Comparison of ENCODE assay signal across 1 cellular context in the genomic region with DNA sequence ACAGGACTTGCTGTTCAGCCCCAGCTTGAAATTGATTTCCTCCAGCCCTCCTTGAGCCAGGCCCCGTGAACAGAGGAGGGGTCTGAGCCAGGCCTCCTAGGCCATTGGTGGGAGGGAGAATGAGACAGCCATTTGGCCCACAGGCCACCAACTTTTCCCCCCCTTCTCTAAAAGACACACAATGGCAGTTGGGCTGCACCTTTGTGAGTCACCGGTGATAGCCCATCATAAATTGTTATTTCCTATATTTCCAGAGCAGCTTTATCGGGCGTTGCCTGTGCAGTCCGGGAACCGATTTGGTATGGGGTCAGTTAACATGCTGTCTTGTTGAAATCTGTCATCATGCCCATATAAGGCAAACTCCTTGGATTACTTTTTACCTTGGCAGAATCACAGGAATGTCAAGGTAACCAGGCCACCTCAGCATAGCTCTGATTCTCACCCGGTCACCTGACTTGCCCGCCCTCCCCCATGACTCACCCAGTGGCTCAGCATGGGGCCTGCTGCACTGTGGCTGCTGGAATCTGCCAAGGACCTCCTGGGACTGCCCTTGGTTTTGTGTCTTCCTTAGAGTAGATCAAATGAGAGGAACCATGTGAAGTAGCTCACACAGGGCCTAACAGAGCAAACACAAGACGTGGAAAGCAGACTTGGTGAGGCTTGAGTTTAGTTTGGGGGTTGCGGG.
TF ChIP-seq lines count a peak whose summit lies in the region.

No MANE protein-coding gene starts in this region.

TF ChIP-seq in HepG2, 621 proteins besides CTCF, POLR2A, EP300 and RAD21 (continues in another document):
- TF ChIP-seq, protein P1, sequence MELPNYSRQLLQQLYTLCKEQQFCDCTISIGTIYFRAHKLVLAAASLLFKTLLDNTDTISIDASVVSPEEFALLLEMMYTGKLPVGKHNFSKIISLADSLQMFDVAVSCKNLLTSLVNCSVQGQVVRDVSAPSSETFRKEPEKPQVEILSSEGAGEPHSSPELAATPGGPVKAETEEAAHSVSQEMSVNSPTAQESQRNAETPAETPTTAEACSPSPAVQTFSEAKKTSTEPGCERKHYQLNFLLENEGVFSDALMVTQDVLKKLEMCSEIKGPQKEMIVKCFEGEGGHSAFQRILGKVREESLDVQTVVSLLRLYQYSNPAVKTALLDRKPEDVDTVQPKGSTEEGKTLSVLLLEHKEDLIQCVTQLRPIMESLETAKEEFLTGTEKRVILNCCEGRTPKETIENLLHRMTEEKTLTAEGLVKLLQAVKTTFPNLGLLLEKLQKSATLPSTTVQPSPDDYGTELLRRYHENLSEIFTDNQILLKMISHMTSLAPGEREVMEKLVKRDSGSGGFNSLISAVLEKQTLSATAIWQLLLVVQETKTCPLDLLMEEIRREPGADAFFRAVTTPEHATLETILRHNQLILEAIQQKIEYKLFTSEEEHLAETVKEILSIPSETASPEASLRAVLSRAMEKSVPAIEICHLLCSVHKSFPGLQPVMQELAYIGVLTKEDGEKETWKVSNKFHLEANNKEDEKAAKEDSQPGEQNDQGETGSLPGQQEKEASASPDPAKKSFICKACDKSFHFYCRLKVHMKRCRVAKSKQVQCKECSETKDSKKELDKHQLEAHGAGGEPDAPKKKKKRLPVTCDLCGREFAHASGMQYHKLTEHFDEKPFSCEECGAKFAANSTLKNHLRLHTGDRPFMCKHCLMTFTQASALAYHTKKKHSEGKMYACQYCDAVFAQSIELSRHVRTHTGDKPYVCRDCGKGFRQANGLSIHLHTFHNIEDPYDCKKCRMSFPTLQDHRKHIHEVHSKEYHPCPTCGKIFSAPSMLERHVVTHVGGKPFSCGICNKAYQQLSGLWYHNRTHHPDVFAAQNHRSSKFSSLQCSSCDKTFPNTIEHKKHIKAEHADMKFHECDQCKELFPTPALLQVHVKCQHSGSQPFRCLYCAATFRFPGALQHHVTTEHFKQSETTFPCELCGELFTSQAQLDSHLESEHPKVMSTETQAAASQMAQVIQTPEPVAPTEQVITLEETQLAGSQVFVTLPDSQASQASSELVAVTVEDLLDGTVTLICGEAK (IDR thresholded peaks at IDR 0.05): no peak
- TF ChIP-seq, protein P1 (CRISPR knock-in tag; IDR thresholded peaks at IDR 0.05): no peak
- TF ChIP-seq, protein P2, sequence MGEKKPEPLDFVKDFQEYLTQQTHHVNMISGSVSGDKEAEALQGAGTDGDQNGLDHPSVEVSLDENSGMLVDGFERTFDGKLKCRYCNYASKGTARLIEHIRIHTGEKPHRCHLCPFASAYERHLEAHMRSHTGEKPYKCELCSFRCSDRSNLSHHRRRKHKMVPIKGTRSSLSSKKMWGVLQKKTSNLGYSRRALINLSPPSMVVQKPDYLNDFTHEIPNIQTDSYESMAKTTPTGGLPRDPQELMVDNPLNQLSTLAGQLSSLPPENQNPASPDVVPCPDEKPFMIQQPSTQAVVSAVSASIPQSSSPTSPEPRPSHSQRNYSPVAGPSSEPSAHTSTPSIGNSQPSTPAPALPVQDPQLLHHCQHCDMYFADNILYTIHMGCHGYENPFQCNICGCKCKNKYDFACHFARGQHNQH (CRISPR knock-in tag; IDR thresholded peaks at IDR 0.05): no peak
- no peak for TF ChIP-seq ZNF549 (CRISPR knock-in tag; IDR thresholded peaks at IDR 0.05)
- TF ChIP-seq HNRNPLL (IDR thresholded peaks at IDR 0.05; ENCODE audit: low read depth, low read length, poor library complexity, severe bottlenecking): no peak
- no peak for TF ChIP-seq ZMYM3 (CRISPR knock-in tag; IDR thresholded peaks at IDR 0.05)
- no peak for TF ChIP-seq SMAD9 (CRISPR knock-in tag; IDR thresholded peaks at IDR 0.05)
- TF ChIP-seq, protein P3, sequence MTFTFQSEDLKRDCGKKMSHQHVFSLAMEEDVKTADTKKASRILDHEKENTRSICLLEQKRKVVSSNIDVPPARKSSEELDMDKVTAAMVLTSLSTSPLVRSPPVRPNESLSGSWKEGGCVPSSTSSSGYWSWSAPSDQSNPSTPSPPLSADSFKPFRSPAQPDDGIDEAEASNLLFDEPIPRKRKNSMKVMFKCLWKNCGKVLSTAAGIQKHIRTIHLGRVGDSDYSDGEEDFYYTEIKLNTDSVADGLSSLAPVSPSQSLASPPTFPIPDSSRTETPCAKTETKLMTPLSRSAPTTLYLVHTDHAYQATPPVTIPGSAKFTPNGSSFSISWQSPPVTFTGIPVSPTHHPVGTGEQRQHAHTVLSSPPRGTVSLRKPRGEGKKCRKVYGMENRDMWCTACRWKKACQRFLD (CRISPR knock-in tag; IDR thresholded peaks at IDR 0.05; ENCODE audit: borderline replicate concordance): no peak
- TF ChIP-seq, protein P4, sequence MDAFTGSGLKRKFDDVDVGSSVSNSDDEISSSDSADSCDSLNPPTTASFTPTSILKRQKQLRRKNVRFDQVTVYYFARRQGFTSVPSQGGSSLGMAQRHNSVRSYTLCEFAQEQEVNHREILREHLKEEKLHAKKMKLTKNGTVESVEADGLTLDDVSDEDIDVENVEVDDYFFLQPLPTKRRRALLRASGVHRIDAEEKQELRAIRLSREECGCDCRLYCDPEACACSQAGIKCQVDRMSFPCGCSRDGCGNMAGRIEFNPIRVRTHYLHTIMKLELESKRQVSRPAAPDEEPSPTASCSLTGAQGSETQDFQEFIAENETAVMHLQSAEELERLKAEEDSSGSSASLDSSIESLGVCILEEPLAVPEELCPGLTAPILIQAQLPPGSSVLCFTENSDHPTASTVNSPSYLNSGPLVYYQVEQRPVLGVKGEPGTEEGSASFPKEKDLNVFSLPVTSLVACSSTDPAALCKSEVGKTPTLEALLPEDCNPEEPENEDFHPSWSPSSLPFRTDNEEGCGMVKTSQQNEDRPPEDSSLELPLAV (CRISPR knock-in tag; conservative IDR thresholded peaks at IDR 0.05; ENCODE audit: low read depth): no peak
- peak; percentile 17; the same call in 1 of the 2 replicates for TF ChIP-seq BCL6 (CRISPR knock-in tag; IDR thresholded peaks at IDR 0.05)
- TF ChIP-seq, protein P5, sequence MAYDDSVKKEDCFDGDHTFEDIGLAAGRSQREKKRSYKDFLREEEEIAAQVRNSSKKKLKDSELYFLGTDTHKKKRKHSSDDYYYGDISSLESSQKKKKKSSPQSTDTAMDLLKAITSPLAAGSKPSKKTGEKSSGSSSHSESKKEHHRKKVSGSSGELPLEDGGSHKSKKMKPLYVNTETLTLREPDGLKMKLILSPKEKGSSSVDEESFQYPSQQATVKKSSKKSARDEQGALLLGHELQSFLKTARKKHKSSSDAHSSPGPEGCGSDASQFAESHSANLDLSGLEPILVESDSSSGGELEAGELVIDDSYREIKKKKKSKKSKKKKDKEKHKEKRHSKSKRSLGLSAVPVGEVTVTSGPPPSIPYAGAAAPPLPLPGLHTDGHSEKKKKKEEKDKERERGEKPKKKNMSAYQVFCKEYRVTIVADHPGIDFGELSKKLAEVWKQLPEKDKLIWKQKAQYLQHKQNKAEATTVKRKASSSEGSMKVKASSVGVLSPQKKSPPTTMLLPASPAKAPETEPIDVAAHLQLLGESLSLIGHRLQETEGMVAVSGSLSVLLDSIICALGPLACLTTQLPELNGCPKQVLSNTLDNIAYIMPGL (CRISPR knock-in tag; IDR thresholded peaks at IDR 0.05; ENCODE audit: borderline replicate concordance in 1 of 2, low read depth in 1 of 2): 0 out of 4 replicates have a peak, but pooled peaks of 1 of the 2 experiments have one; percentile 21
- no peak for TF ChIP-seq ZNF788 (CRISPR knock-in tag; IDR thresholded peaks at IDR 0.05; ENCODE audit: borderline replicate concordance)
- TF ChIP-seq ZNF577 (CRISPR knock-in tag; IDR thresholded peaks at IDR 0.05; ENCODE audit: borderline replicate concordance, low read depth): no peak
- no peak for TF ChIP-seq ZFP36L1 (CRISPR knock-in tag; IDR thresholded peaks at IDR 0.05)
- no peak for TF ChIP-seq ZSCAN25 (CRISPR knock-in tag; IDR thresholded peaks at IDR 0.05)
- TF ChIP-seq, protein P6, sequence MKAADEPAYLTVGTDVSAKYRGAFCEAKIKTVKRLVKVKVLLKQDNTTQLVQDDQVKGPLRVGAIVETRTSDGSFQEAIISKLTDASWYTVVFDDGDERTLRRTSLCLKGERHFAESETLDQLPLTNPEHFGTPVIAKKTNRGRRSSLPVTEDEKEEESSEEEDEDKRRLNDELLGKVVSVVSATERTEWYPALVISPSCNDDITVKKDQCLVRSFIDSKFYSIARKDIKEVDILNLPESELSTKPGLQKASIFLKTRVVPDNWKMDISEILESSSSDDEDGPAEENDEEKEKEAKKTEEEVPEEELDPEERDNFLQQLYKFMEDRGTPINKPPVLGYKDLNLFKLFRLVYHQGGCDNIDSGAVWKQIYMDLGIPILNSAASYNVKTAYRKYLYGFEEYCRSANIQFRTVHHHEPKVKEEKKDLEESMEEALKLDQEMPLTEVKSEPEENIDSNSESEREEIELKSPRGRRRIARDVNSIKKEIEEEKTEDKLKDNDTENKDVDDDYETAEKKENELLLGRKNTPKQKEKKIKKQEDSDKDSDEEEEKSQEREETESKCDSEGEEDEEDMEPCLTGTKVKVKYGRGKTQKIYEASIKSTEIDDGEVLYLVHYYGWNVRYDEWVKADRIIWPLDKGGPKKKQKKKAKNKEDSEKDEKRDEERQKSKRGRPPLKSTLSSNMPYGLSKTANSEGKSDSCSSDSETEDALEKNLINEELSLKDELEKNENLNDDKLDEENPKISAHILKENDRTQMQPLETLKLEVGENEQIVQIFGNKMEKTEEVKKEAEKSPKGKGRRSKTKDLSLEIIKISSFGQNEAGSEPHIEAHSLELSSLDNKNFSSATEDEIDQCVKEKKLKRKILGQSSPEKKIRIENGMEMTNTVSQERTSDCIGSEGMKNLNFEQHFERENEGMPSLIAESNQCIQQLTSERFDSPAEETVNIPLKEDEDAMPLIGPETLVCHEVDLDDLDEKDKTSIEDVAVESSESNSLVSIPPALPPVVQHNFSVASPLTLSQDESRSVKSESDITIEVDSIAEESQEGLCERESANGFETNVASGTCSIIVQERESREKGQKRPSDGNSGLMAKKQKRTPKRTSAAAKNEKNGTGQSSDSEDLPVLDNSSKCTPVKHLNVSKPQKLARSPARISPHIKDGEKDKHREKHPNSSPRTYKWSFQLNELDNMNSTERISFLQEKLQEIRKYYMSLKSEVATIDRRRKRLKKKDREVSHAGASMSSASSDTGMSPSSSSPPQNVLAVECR (CRISPR knock-in tag; IDR thresholded peaks at IDR 0.05; ENCODE audit: borderline replicate concordance): no peak; the same call in 1 of the 2 replicates
- no peak for TF ChIP-seq NFYB (CRISPR knock-in tag; IDR thresholded peaks at IDR 0.05)
- peak; percentile 48; the same call in 1 of the 2 replicates for TF ChIP-seq ETV5 (CRISPR knock-in tag; IDR thresholded peaks at IDR 0.05; ENCODE audit: borderline replicate concordance)
- peak; percentile 86 for TF ChIP-seq ZFP36 (IDR thresholded peaks at IDR 0.05; ENCODE audit: borderline replicate concordance, low read depth, low read length, partially characterized antibody)
- TF ChIP-seq, protein P7, sequence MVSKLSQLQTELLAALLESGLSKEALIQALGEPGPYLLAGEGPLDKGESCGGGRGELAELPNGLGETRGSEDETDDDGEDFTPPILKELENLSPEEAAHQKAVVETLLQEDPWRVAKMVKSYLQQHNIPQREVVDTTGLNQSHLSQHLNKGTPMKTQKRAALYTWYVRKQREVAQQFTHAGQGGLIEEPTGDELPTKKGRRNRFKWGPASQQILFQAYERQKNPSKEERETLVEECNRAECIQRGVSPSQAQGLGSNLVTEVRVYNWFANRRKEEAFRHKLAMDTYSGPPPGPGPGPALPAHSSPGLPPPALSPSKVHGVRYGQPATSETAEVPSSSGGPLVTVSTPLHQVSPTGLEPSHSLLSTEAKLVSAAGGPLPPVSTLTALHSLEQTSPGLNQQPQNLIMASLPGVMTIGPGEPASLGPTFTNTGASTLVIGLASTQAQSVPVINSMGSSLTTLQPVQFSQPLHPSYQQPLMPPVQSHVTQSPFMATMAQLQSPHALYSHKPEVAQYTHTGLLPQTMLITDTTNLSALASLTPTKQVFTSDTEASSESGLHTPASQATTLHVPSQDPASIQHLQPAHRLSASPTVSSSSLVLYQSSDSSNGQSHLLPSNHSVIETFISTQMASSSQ (IDR thresholded peaks at IDR 0.05; ENCODE audit: low read depth): peak; percentile 35; the same call in 1 of the 2 replicates
- TF ChIP-seq, protein P7 (CRISPR knock-in tag; IDR thresholded peaks at IDR 0.05; ENCODE audit: borderline replicate concordance): 0 out of 2 replicates have a peak, but pooled peaks have one; percentile 37
- TF ChIP-seq TEAD3 (CRISPR knock-in tag; optimal IDR thresholded peaks at IDR 0.05; ENCODE audit: borderline replicate concordance): peak; percentile 97
